Comparison of ENCODE assay signal across 20 cellular contexts in genomic region chr1:47174621-47175020, GRCh38. TPM values are rescaled to one million over a fixed set of nuclear protein-coding genes. Genes with fewer than 3 reads are reported as not detected.
"Had no signal": no experiment of that assay in that cellular context is flagged by ENCODE, and none has a peak within 500 bp of the region (broad histone marks: within the 10 kb centered on the region; RNA-seq: fewer than 3 reads in every experiment).

No MANE protein-coding gene starts in this region.

- H3K27ac ChIP-seq: hepatocyte, neutrophil, pancreas, tibial artery had no signal

- H3K36me3 Mint-ChIP-seq: activated naive CD4-positive, alpha-beta T cell treated with anti-CD3 and anti-CD28 coated beads, Interleukin-2, amount 50 U/mL, for 72 hours; brain; immature natural killer cell; mesothelial cell of epicardium; naive thymus-derived CD8-positive, alpha-beta T cell had no signal

- H3K4me3 Mint-ChIP-seq: activated T-helper 1 cell treated with anti-CD3 and anti-CD28 coated beads, Interleukin-12 subunit alpha, Interleukin-12 subunit beta, Interleukin-2, Interleukin-4 antibody, amounts not matched to agents 30 ng/mL and 10 ng/mL and 1 ng/mL, durations not matched to agents 14 hours and 24 hours and 36 hours; immature natural killer cell; mesothelial cell of epicardium; naive thymus-derived CD8-positive, alpha-beta T cell; stimulated activated naive CD8-positive, alpha-beta T cell treated with anti-CD3 and anti-CD28 coated beads, Interleukin-15, Interleukin-2, amounts not matched to agents 100 ng/mL and 50 ng/mL, for 24 hours; T-helper 17 cell had no signal

- H3K4me3 ChIP-seq: hepatocyte, pancreas, tibial artery had no signal

- DNase-seq: activated CD4-positive, CD25-positive, alpha-beta regulatory T cell; left ventricle myocardium superior had no signal

- FAIRE-seq: pancreas, urothelium cell line had no signal

- H3K9me3 ChIP-seq: neutrophil, pancreas had no signal

- H3K9me3 Mint-ChIP-seq: activated naive CD4-positive, alpha-beta T cell treated with anti-CD3 and anti-CD28 coated beads, Interleukin-2, amount 50 U/mL, for 72 hours; activated T-helper 1 cell treated with anti-CD3 and anti-CD28 coated beads, Interleukin-12 subunit alpha, Interleukin-12 subunit beta, Interleukin-2, Interleukin-4 antibody, amounts not matched to agents 30 ng/mL and 10 ng/mL and 1 ng/mL, durations not matched to agents 14 hours and 24 hours and 36 hours; immature natural killer cell; mesothelial cell of epicardium; stimulated activated naive CD8-positive, alpha-beta T cell treated with anti-CD3 and anti-CD28 coated beads, Interleukin-15, Interleukin-2, amounts not matched to agents 100 ng/mL and 50 ng/mL, for 24 hours had no signal

- H3K36me3 ChIP-seq: neutrophil, pancreas, tibial artery had no signal

- H3K27me3 ChIP-seq: hepatocyte, pancreas, tibial artery had no signal

- H3K27ac Mint-ChIP-seq: activated naive CD4-positive, alpha-beta T cell treated with anti-CD3 and anti-CD28 coated beads, Interleukin-2, amount 50 U/mL, for 72 hours; activated T-helper 1 cell treated with anti-CD3 and anti-CD28 coated beads, Interleukin-12 subunit alpha, Interleukin-12 subunit beta, Interleukin-2, Interleukin-4 antibody, amounts not matched to agents 30 ng/mL and 10 ng/mL and 1 ng/mL, durations not matched to agents 14 hours and 24 hours and 36 hours; immature natural killer cell; mesothelial cell of epicardium; naive thymus-derived CD8-positive, alpha-beta T cell; stimulated activated naive CD8-positive, alpha-beta T cell treated with anti-CD3 and anti-CD28 coated beads, Interleukin-15, Interleukin-2, amounts not matched to agents 100 ng/mL and 50 ng/mL, for 24 hours; T-helper 17 cell had no signal

RNA-seq across cellular contexts. Expression of gene PDZK1IP1, which starts 15.2 kb away (rescaled TPM):
- total RNA-seq: activated naive CD4-positive, alpha-beta T cell treated with anti-CD3 and anti-CD28 coated beads, Interleukin-2, amount 50 U/mL, for 72 hours; activated T-helper 1 cell treated with anti-CD3 and anti-CD28 coated beads, Interleukin-12 subunit alpha, Interleukin-12 subunit beta, Interleukin-2, Interleukin-4 antibody, amounts not matched to agents 30 ng/mL and 10 ng/mL and 1 ng/mL, durations not matched to agents 14 hours and 24 hours and 36 hours; cardiac septum; chondrocyte; left ventricle myocardium superior; mesothelial cell of epicardium; naive thymus-derived CD8-positive, alpha-beta T cell had no signal
- polyA plus RNA-seq: naive thymus-derived CD8-positive, alpha-beta T cell had no signal

RNA-seq across cellular contexts. Expression of gene CYP4A22, which starts 37.4 kb away (rescaled TPM):
- total RNA-seq: activated naive CD4-positive, alpha-beta T cell treated with anti-CD3 and anti-CD28 coated beads, Interleukin-2, amount 50 U/mL, for 72 hours; activated T-helper 1 cell treated with anti-CD3 and anti-CD28 coated beads, Interleukin-12 subunit alpha, Interleukin-12 subunit beta, Interleukin-2, Interleukin-4 antibody, amounts not matched to agents 30 ng/mL and 10 ng/mL and 1 ng/mL, durations not matched to agents 14 hours and 24 hours and 36 hours; cardiac septum; chondrocyte; left ventricle myocardium superior; mammary epithelial cell; mesothelial cell of epicardium; naive thymus-derived CD8-positive, alpha-beta T cell; pulmonary artery endothelial cell; right cardiac atrium; T-helper 17 cell had no signal
- polyA plus RNA-seq: immature natural killer cell; mammary epithelial cell; naive thymus-derived CD8-positive, alpha-beta T cell; right cardiac atrium had no signal

RNA-seq across cellular contexts. Expression of gene TAL1, which starts 57.4 kb away (rescaled TPM):
- total RNA-seq: activated T-helper 1 cell treated with anti-CD3 and anti-CD28 coated beads, Interleukin-12 subunit alpha, Interleukin-12 subunit beta, Interleukin-2, Interleukin-4 antibody, amounts not matched to agents 30 ng/mL and 10 ng/mL and 1 ng/mL, durations not matched to agents 14 hours and 24 hours and 36 hours; mammary epithelial cell; mesothelial cell of epicardium; naive thymus-derived CD8-positive, alpha-beta T cell had no signal
- polyA plus RNA-seq: hepatocyte; mammary epithelial cell; naive thymus-derived CD8-positive, alpha-beta T cell had no signal
